In genomic region chr5:93221773-93222172, GRCh38 we compare ENCODE assay signal across 6 cellular contexts.
"Had no signal": no experiment of that assay in that cellular context is flagged by ENCODE, and none has a peak within 500 bp of the region (broad histone marks: within the 10 kb centered on the region; RNA-seq: fewer than 3 reads in every experiment).

No MANE protein-coding gene starts in this region.

- FAIRE-seq: HepG2, K562 had no signal

- H3K27ac ChIP-seq: HL-60 had no signal

- ATAC-seq: HepG2, K562 had no signal

- H3K4me3 ChIP-seq: K562 had no signal

- DNase-seq: IMR-90, KBM-7, KG1 had no signal
